9 cellular contexts compared by ENCODE assay signal in the genomic region with DNA sequence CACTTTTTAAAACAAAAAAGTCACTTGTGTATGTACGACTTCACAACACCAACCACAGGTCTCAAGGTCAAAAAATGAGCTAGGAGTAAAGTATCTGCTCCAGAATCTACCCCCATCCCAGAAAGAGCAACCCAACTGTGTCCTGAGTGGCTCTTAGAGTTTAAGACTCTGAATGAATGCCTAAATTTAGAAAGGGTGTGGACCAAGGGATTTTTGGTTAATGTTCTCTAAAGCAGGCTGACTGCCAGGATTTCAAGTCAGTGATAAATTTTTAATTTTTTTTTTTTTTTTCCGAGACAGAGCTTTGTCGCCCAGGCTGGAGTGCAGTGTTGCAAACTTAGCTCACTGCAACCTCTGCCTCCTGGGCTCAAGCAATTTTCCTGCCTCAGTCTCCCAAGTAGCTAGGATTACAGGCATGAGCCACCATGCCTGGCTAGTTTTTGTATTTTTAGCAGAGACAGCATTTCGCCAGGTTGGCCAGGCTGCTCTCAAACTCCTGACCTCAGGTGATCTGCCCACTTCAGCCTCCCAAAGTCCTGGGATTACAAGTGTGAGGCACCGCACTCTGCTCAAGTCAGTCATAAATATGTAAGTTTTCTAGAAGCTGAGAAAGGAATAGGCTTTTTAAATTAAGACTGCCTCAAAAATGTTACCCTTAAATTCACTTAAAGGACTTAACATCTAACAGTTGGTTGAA. TPM values are rescaled to one million over a fixed set of nuclear protein-coding genes. Genes with fewer than 3 reads are reported as not detected.
DNase-seq lines count a peak whose midpoint lies in the region; ATAC-seq and TF ChIP-seq lines count a peak whose summit lies in the region.
"Had no signal": no experiment of that assay in that cellular context is flagged by ENCODE, and none has a peak within 500 bp of the region (broad histone marks: within the 10 kb centered on the region; RNA-seq: fewer than 3 reads in every experiment).

No MANE protein-coding gene starts in this region.

- peak overlapping the region in 7 of 8 donors; percentile 12 to 91 (median 83) for H3K27ac Mint-ChIP-seq in CD8-positive, alpha-beta memory T cell
- peak overlapping the region; percentile 8 for H3K27ac Mint-ChIP-seq in activated B cell treated with CpG ODN at 0.5 μM for 24 hours

- H3K36me3 Mint-ChIP-seq in CD8-positive, alpha-beta memory T cell = peaks cover 4 to 56% (median 5%) of the 10 kb centered on the region in 3 donors
- H3K36me3 Mint-ChIP-seq in activated B cell treated with CpG ODN at 0.5 μM for 24 hours (ENCODE audit: low read depth) = peaks cover 44% of the 10 kb centered on the region

- DNase-seq in CD8-positive, alpha-beta memory T cell = no peak
- DNase-seq in activated B cell treated with CpG ODN at 0.5 μM for 24 hours = no peak
- peak in 1 of 2 donors; percentile 32 for DNase-seq in cardiac muscle cell (ENCODE audit: low read depth in 1 of 2, low spot score in 1 of 2)
- no peak for DNase-seq in sciatic nerve (ENCODE audit: low spot score)
- no peak for DNase-seq in KG1 (lab: John Stamatoyannopoulos, UW)
- no peak for DNase-seq in BE2C
- DNase-seq in middle frontal gyrus (ENCODE audit: extremely low spot score, low spot score) = no peak
- DNase-seq: NCI-H1417 treated with DMSO at 0.1 percent for 48 hours had no signal

- POLR2A ChIA-PET in CD8-positive, alpha-beta memory T cell (lab: Charles Lee) = interaction anchor here (0.5 to 0.6 kb wide), 2 partner anchors 105 to 640 kb away, joined by 3 read pairs; no protein-coding TSS in a partner anchor
- POLR2A ChIA-PET in activated B cell treated with CpG ODN at 0.5 μM for 24 hours (lab: Charles Lee) = interaction anchor here (1.3 kb wide), 1 partner anchor 13 kb away, joined by 10 read pairs; no protein-coding TSS in a partner anchor

- intact Hi-C loops in activated B cell treated with CpG ODN at 0.5 μM for 24 hours (cut with micrococcal nuclease) (no loop called here), sciatic nerve (cut with DNase I) (no loop called here)

- H3K27me3 ChIP-seq in CD8-positive, alpha-beta memory T cell (ENCODE audit: insufficient read depth, low read length, poor library complexity, severe bottlenecking) = no peaks in the 10 kb centered on the region
- H3K27me3 ChIP-seq in cardiac muscle cell (no peaks in the 10 kb centered on the region), BE2C (no peaks in the 10 kb centered on the region)

- CTCF ChIA-PET in CD8-positive, alpha-beta memory T cell (lab: Charles Lee) = no interaction called here
- CTCF ChIA-PET in activated B cell treated with CpG ODN at 0.5 μM for 24 hours (lab: Charles Lee) = no interaction called here

- H3K27ac ChIP-seq in CD8-positive, alpha-beta memory T cell (ENCODE audit: low read depth, low read length) = no peak overlapping the region
- H3K27ac ChIP-seq in cardiac muscle cell = peak overlapping the region; percentile 67

- TF ChIP-seq CTCF in activated B cell treated with CpG ODN at 0.5 μM for 24 hours (IDR thresholded peaks at IDR 0.05) = no peak
- TF ChIP-seq CTCF in cardiac muscle cell (IDR thresholded peaks at IDR 0.05; ENCODE audit: low read depth, low read length) = no peak
- no peak for TF ChIP-seq CTCF in BE2C (IDR thresholded peaks at IDR 0.05; ENCODE audit: low read depth, low read length)

- H3K4me1 ChIP-seq in CD8-positive, alpha-beta memory T cell (ENCODE audit: insufficient read depth, low read length) = peaks cover 30% of the 10 kb centered on the region
- H3K4me1 ChIP-seq in cardiac muscle cell (ENCODE audit: low read depth) = peaks cover 12% of the 10 kb centered on the region
- H3K4me1 ChIP-seq in BE2C = no peaks in the 10 kb centered on the region

- peaks cover 46 to 66% (median 62%) of the 10 kb centered on the region in 3 donors for H3K4me1 Mint-ChIP-seq in CD8-positive, alpha-beta memory T cell
- H3K4me1 Mint-ChIP-seq in activated B cell treated with CpG ODN at 0.5 μM for 24 hours = peaks cover 45% of the 10 kb centered on the region

- H3K27me3 Mint-ChIP-seq in CD8-positive, alpha-beta memory T cell = no peaks in the 10 kb centered on the region
- no peaks in the 10 kb centered on the region for H3K27me3 Mint-ChIP-seq in activated B cell treated with CpG ODN at 0.5 μM for 24 hours

- peaks cover 13% of the 10 kb centered on the region for H3K36me3 ChIP-seq in CD8-positive, alpha-beta memory T cell (ENCODE audit: insufficient read depth, low read length)
- H3K36me3 ChIP-seq in cardiac muscle cell (peaks cover 19% of the 10 kb centered on the region), BE2C (peaks cover 9% of the 10 kb centered on the region)

- no peak overlapping the region for H3K4me3 ChIP-seq in CD8-positive, alpha-beta memory T cell (ENCODE audit: low read length)
- H3K4me3 ChIP-seq in cardiac muscle cell (no peak overlapping the region), BE2C (ENCODE audit: low read depth, low read length) (no peak overlapping the region)

- H3K4me3 Mint-ChIP-seq in CD8-positive, alpha-beta memory T cell = peak overlapping the region in 4 of 7 donors; percentile 2 to 63 (median 42)
- no peak overlapping the region for H3K4me3 Mint-ChIP-seq in activated B cell treated with CpG ODN at 0.5 μM for 24 hours

- no peak for ATAC-seq in activated B cell treated with CpG ODN at 0.5 μM for 24 hours (ENCODE audit: low read depth)
- ATAC-seq in sciatic nerve = peak; percentile 83
- ATAC-seq in HG03045 (IDR thresholded peaks at IDR 0.05; ENCODE audit: unreplicated experiment) = no peak

- no peaks in the 10 kb centered on the region for H3K9me3 ChIP-seq in CD8-positive, alpha-beta memory T cell (ENCODE audit: low read length)
- H3K9me3 ChIP-seq in cardiac muscle cell (ENCODE audit: low read depth) = no peaks in the 10 kb centered on the region
- H3K9me3 ChIP-seq in BE2C = no peaks in the 10 kb centered on the region

- H3K9me3 Mint-ChIP-seq in CD8-positive, alpha-beta memory T cell = no peaks in the 10 kb centered on the region
- H3K9me3 Mint-ChIP-seq in activated B cell treated with CpG ODN at 0.5 μM for 24 hours = no peaks in the 10 kb centered on the region

RNA-seq across cellular contexts. Expression of a gene that starts 20.2 kb away (rescaled TPM):
- 10 to 100 TPM; 76.8 to 77.6 TPM for total RNA-seq in CD8-positive, alpha-beta memory T cell
- polyA plus RNA-seq in CD8-positive, alpha-beta memory T cell = 40.5 TPM
- total RNA-seq in activated B cell treated with CpG ODN at 0.5 μM for 24 hours (39.3 and 40.3 TPM in 2 replicates), cardiac muscle cell (54.4 and 70.1 TPM in 2 replicates), sciatic nerve (71.7 TPM)
- polyA plus RNA-seq in cardiac muscle cell = 62.6 and 77.1 TPM in 2 replicates
- polyA plus RNA-seq in BE2C (2012; ENCODE audit: insufficient read depth, insufficient read length, low read depth) = 71.9 TPM

RNA-seq across cellular contexts. Expression of a gene that starts 51.3 kb away (rescaled TPM):
- total RNA-seq in CD8-positive, alpha-beta memory T cell = 10 to 100 TPM; 67.3 to 68.7 TPM
- polyA plus RNA-seq in CD8-positive, alpha-beta memory T cell = 50.1 TPM
- total RNA-seq in activated B cell treated with CpG ODN at 0.5 μM for 24 hours = 76.5 and 78.4 TPM in 2 replicates
- 19.4 and 25.3 TPM in 2 replicates for total RNA-seq in cardiac muscle cell
- 27.8 and 35.5 TPM in 2 replicates for polyA plus RNA-seq in cardiac muscle cell
- total RNA-seq in sciatic nerve = 31.2 TPM
- 162 TPM for polyA plus RNA-seq in BE2C (2012; ENCODE audit: insufficient read depth, insufficient read length, low read depth)
